ENCODE assay signal across 9 cellular contexts in the genomic region with DNA sequence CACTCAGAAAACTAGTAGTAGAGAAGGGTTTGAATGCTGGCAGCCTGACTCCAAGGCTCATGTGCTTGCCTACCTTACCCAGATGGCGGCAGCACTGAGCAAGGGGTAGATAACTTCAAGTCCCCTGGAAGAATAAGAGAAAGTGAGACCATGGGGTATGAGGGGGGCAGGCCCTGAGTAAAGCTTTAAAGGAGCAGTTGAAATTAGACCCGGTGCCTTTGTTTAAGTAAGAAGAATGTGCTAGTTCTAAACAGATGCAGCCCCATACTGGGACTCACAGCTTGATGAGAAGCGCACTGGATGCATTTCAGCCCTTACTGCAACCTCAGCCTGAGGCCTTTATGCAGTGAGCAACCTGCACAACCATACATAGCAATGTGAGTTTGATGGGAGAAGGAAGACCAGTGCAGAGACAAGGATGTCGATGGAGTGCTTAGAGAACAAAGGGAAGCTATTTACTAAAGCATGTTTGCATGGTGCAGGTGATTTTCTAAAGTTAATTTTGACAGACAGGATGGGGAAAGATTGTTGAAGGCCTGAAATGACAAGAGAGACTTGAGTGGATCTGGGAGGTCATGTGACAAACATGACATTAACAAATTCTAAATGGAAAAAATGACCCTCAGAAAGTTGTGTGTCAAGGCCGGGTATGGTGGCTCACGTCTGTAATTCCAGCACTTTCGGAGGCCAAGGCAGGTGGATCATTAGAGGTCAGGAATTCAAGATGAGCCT. TPM values are rescaled to one million over a fixed set of nuclear protein-coding genes. Genes with fewer than 3 reads are reported as not detected.
A peak's percentile ranks its signal among the peaks of the same experiment; 100 is the strongest.
DNase-seq lines count a peak whose midpoint lies in the region; ATAC-seq, FAIRE-seq and TF ChIP-seq lines count a peak whose summit lies in the region.
"Had no signal": no experiment of that assay in that cellular context is flagged by ENCODE, and none has a peak within 500 bp of the region (broad histone marks: within the 10 kb centered on the region; RNA-seq: fewer than 3 reads in every experiment).

No MANE protein-coding gene starts in this region.

- H3K4me1 ChIP-seq in keratinocyte (ENCODE audit: control insufficient read depth, extremely low read depth, insufficient read depth, low read length) (peaks cover 12% of the 10 kb centered on the region), tibial nerve (peaks cover 0 to 4% (median 0%) of the 10 kb centered on the region in 4 donors)

- TF ChIP-seq CTCF in keratinocyte (optimal IDR thresholded peaks at IDR 0.05 in 1 of 3, IDR thresholded peaks at IDR 0.05 in 1 of 3, conservative IDR thresholded peaks at IDR 0.05 in 1 of 3; ENCODE audit: extremely low read depth in 1 of 3, insufficient read depth in 2 of 3, low read length in 3 of 3) (peak; percentile 58 to 67 (median 63)), tibial nerve (IDR thresholded peaks at IDR 0.05) (peak in 3 of 5 experiments; percentile 12 to 36 (median 27))

- H3K36me3 Mint-ChIP-seq in activated naive CD4-positive, alpha-beta T cell treated with anti-CD3 and anti-CD28 coated beads for 36 hours (ENCODE audit: low read depth): no peaks in the 10 kb centered on the region

- H3K4me3 ChIP-seq in keratinocyte (ENCODE audit: control insufficient read depth in 2 of 3, extremely low read depth in 1 of 3, insufficient read depth in 2 of 3, low read depth in 1 of 3, low read length in 3 of 3) (no peak overlapping the region), tibial nerve (no peak overlapping the region)

- H3K27ac ChIP-seq in keratinocyte (ENCODE audit: control insufficient read depth, insufficient read depth, low read length): no peak overlapping the region
- no peak overlapping the region for H3K27ac ChIP-seq in tibial nerve

- ATAC-seq in GM19023 (IDR thresholded peaks at IDR 0.05; ENCODE audit: unreplicated experiment) (no peak), GM21360 (IDR thresholded peaks at IDR 0.05; ENCODE audit: unreplicated experiment) (no peak)

- dilution Hi-C loops in keratinocyte (cut with MboI; ENCODE audit: extremely low pct_ligation_motif_present, low sequenced_read_pairs): no loop called here

- H3K9me3 Mint-ChIP-seq in activated naive CD4-positive, alpha-beta T cell treated with anti-CD3 and anti-CD28 coated beads for 36 hours: no peaks in the 10 kb centered on the region

- intact Hi-C loops in activated naive CD4-positive, alpha-beta T cell treated with anti-CD3 and anti-CD28 coated beads for 36 hours (cut with micrococcal nuclease): loop anchor here (5.0 kb wide), 1 partner anchor 244 kb away; the partner anchor contains the start of gene TNRC6B

- peak overlapping the region; percentile 78 for H3K4me3 Mint-ChIP-seq in activated naive CD4-positive, alpha-beta T cell treated with anti-CD3 and anti-CD28 coated beads for 36 hours

- no peak overlapping the region for H2AFZ ChIP-seq in keratinocyte (ENCODE audit: control insufficient read depth, low read length)

- no peaks in the 10 kb centered on the region for H3K79me2 ChIP-seq in keratinocyte (ENCODE audit: control insufficient read depth, insufficient read depth, low read length)

- peaks cover 48% of the 10 kb centered on the region for H3K4me1 Mint-ChIP-seq in activated naive CD4-positive, alpha-beta T cell treated with anti-CD3 and anti-CD28 coated beads for 36 hours (ENCODE audit: low read depth)

- no peaks in the 10 kb centered on the region for H4K20me1 ChIP-seq in keratinocyte (ENCODE audit: control insufficient read depth, extremely low read depth, insufficient read depth, low read length)

- no peak for FAIRE-seq in keratinocyte (lab: Jason Lieb, UNC)

- H3K9me1 ChIP-seq in keratinocyte (ENCODE audit: control insufficient read depth, extremely low read depth, insufficient read depth, low read length): no peaks in the 10 kb centered on the region

- no peak overlapping the region for H3K9ac ChIP-seq in keratinocyte (ENCODE audit: control insufficient read depth, extremely low read depth, insufficient read depth, low read length)

- CTCF ChIA-PET in activated naive CD4-positive, alpha-beta T cell treated with anti-CD3 and anti-CD28 coated beads for 36 hours (lab: Charles Lee): interaction anchor here (0.5 to 3.5 kb wide), 18 partner anchors 8 to 398 kb away, joined by 3 to 23 read pairs (median 4); no protein-coding TSS in a partner anchor

- TF ChIP-seq POLR2A in tibial nerve (IDR thresholded peaks at IDR 0.05): no peak

- peaks cover 28% of the 10 kb centered on the region for H3K27me3 ChIP-seq in keratinocyte (ENCODE audit: control insufficient read depth, extremely low read depth, insufficient read depth, low read length)
- no peaks in the 10 kb centered on the region for H3K27me3 ChIP-seq in tibial nerve

- H3K36me3 ChIP-seq in keratinocyte (ENCODE audit: control insufficient read depth in 2 of 2, extremely low read depth in 1 of 2, insufficient read depth in 2 of 2, low read length in 2 of 2): no peaks in the 10 kb centered on the region
- H3K36me3 ChIP-seq in tibial nerve: no peaks in the 10 kb centered on the region

- H3K9me3 ChIP-seq in keratinocyte (ENCODE audit: control insufficient read depth, low read depth, low read length) (no peaks in the 10 kb centered on the region), tibial nerve (no peaks in the 10 kb centered on the region)

- H3K27ac Mint-ChIP-seq in activated naive CD4-positive, alpha-beta T cell treated with anti-CD3 and anti-CD28 coated beads for 36 hours: no peak overlapping the region

- TF ChIP-seq EP300 in tibial nerve (IDR thresholded peaks at IDR 0.05): no peak

- WGBS in tibial nerve, 2 donors: 76 to 81% methylated on average over 7 of the region's 7 CpGs

- H3K4me2 ChIP-seq in keratinocyte (ENCODE audit: control insufficient read depth, extremely low read depth, insufficient read depth, low read depth, low read length): no peak overlapping the region

- no peaks in the 10 kb centered on the region for H3K27me3 Mint-ChIP-seq in activated naive CD4-positive, alpha-beta T cell treated with anti-CD3 and anti-CD28 coated beads for 36 hours (ENCODE audit: low read depth)

- DNase-seq in SKM-1 (lab: John Stamatoyannopoulos, UW; ENCODE audit: unreplicated experiment) (peak; percentile 3), SKM-1 treated with dmso at 0.1 percent for 144 hours (lab: John Stamatoyannopoulos, UW; ENCODE audit: unreplicated experiment) (no peak), NAMALWA (ENCODE audit: low spot score) (peak; percentile 75), keratinocyte (ENCODE audit: low read depth, low spot score) (no peak), tibial nerve (ENCODE audit: low spot score in 2 of 2) (no peak)
- DNase-seq in activated naive CD4-positive, alpha-beta T cell treated with anti-CD3 and anti-CD28 coated beads for 36 hours: peak; percentile 81

RNA-seq across cellular contexts. Expression of gene TMA7B, which starts 27.1 kb away (rescaled TPM):
- 1 to 10 TPM; 1.1 to 1.5 TPM for total RNA-seq in activated naive CD4-positive, alpha-beta T cell treated with anti-CD3 and anti-CD28 coated beads for 36 hours
- polyA plus RNA-seq in keratinocyte: not detected in 3 replicates
- polyA plus RNA-seq in keratinocyte (2011; ENCODE audit: low read depth): not detected
- polyA plus RNA-seq in keratinocyte (2011; cell fraction: cytosol; rRNA removed): not detected in 2 replicates
- not detected in 2 replicates for polyA plus RNA-seq in keratinocyte (2011; cell fraction: nucleus; rRNA removed)
- polyA plus RNA-seq in keratinocyte (2012; ENCODE audit: low replicate concordance): not detected in 2 replicates
- polyA minus RNA-seq in keratinocyte: not detected in 3 replicates
- polyA minus RNA-seq in keratinocyte (2011; cell fraction: cytosol; rRNA and poly(A)+ RNA removed): not detected
- polyA minus RNA-seq in keratinocyte (2011; cell fraction: nucleus; rRNA and poly(A)+ RNA removed): not detected in 2 replicates
- total RNA-seq in tibial nerve: not detected
- polyA plus RNA-seq: urinary bladder had no signal

RNA-seq across cellular contexts. Expression of gene GRAP2, which starts 32.2 kb away (rescaled TPM):
- 10 to 100 TPM; 25.5 to 29.4 TPM for total RNA-seq in activated naive CD4-positive, alpha-beta T cell treated with anti-CD3 and anti-CD28 coated beads for 36 hours
- 0.04 TPM in 1 of 3 replicates, not detected in the others for polyA plus RNA-seq in keratinocyte
- not detected for polyA plus RNA-seq in keratinocyte (2011; ENCODE audit: low read depth)
- not detected in 2 replicates for polyA plus RNA-seq in keratinocyte (2011; cell fraction: cytosol; rRNA removed)
- polyA plus RNA-seq in keratinocyte (2011; cell fraction: nucleus; rRNA removed): not detected in 2 replicates
- polyA plus RNA-seq in keratinocyte (2012; ENCODE audit: low replicate concordance): 0.18 TPM in 1 of 2 replicates, not detected in the other
- not detected in 3 replicates for polyA minus RNA-seq in keratinocyte
- polyA minus RNA-seq in keratinocyte (2011; cell fraction: cytosol; rRNA and poly(A)+ RNA removed): not detected
- not detected in 2 replicates for polyA minus RNA-seq in keratinocyte (2011; cell fraction: nucleus; rRNA and poly(A)+ RNA removed)
- 10 to 100 TPM in 1 of 4 donors, 1 to 10 TPM in 3; 3.8 to 10.5 (median 4.3) TPM for total RNA-seq in tibial nerve

RNA-seq across cellular contexts. Expression of gene ENTHD1, which starts 39.5 kb away (rescaled TPM):
- under 1 TPM; 0.64 to 0.81 TPM for total RNA-seq in activated naive CD4-positive, alpha-beta T cell treated with anti-CD3 and anti-CD28 coated beads for 36 hours
- not detected in 3 replicates for polyA plus RNA-seq in keratinocyte
- 0.12 TPM for polyA plus RNA-seq in keratinocyte (2011; ENCODE audit: low read depth)
- not detected in 2 replicates for polyA plus RNA-seq in keratinocyte (2011; cell fraction: cytosol; rRNA removed)
- not detected in 2 replicates for polyA plus RNA-seq in keratinocyte (2011; cell fraction: nucleus; rRNA removed)
- polyA plus RNA-seq in keratinocyte (2012; ENCODE audit: low replicate concordance): not detected in 2 replicates
- not detected in 3 replicates for polyA minus RNA-seq in keratinocyte
- polyA minus RNA-seq in keratinocyte (2011; cell fraction: cytosol; rRNA and poly(A)+ RNA removed): not detected
- not detected in 2 replicates for polyA minus RNA-seq in keratinocyte (2011; cell fraction: nucleus; rRNA and poly(A)+ RNA removed)
- 1 to 10 TPM in 2 of 4 donors, under 1 TPM in 2; 0.42 to 3.3 (median 1.8) TPM for total RNA-seq in tibial nerve
- total RNA-seq: urinary bladder had no signal
- polyA plus RNA-seq: urinary bladder had no signal

Comparison
In these comparisons a context has a peak if more than half of its experiments do, and no peak if none do; other contexts are left out.
1. DNase-seq: peak in SKM-1 (single experiment), NAMALWA (single experiment) and activated naive CD4-positive, alpha-beta T cell treated with anti-CD3 and anti-CD28 coated beads for 36 hours (single experiment); none in SKM-1 treated with dmso at 0.1 percent for 144 hours (single experiment), keratinocyte (single experiment) and tibial nerve (0 of 2).